ENCODE assay signal across 12 cellular contexts in the genomic region with DNA sequence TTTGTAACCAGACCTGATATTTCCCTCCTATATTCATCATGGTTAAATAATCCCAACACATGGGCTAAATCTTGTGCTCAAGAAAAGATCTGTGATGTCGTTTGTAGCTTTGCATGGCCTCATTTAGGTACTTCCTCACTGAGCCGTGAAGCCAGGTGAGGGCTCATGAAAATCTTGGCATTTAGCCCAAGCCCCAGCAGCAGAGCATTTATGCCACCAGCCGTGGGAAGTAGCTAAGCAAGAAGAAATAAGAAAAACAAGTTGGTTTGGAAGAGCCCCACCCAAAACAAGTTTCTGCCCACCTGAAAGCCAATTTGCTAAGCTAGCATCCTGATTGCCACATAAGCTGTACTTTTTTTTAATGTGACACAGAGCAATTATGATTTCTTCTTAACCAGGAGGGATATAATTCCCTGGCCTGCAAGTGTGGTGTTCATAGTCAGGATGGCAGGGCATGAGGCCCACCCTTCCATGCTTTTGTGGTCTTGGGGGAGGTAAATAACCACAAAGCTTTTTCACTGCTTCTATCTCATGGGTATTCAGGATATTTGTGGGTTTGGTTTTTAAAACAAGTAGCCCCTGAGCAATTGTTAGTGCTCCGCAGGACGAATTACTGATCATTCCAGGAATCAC. TPM values are rescaled to one million over a fixed set of nuclear protein-coding genes. Genes with fewer than 3 reads are reported as not detected.
A peak's percentile ranks its signal among the peaks of the same experiment; 100 is the strongest.
DNase-seq lines count a peak whose midpoint lies in the region; ATAC-seq lines count a peak whose summit lies in the region.
"Had no signal": no experiment of that assay in that cellular context is flagged by ENCODE, and none has a peak within 500 bp of the region (broad histone marks: within the 10 kb centered on the region; RNA-seq: fewer than 3 reads in every experiment).

No MANE protein-coding gene starts in this region.

- ATAC-seq in GM21526 (IDR thresholded peaks at IDR 0.05; ENCODE audit: low FRiP score, unreplicated experiment), result no peak

- DNase-seq in activated T-cell treated with anti-CD3 and anti-CD28 coated beads, Interleukin-2, amount 50 U/mL, for 1 hour, result peak; percentile 49
- no peak for DNase-seq in activated T-cell treated with anti-CD3 and anti-CD28 coated beads for 4 hours
- DNase-seq in NCI-H2171 (lab: John Stamatoyannopoulos, UW), result peak; percentile 72
- DNase-seq in activated CD8-positive, alpha-beta memory T cell treated with anti-CD3 and anti-CD28 coated beads, Interleukin-2, amount 50 U/mL, for 4 hours, result peak; percentile 29
- DNase-seq in renal cortical epithelial cell (ENCODE audit: low read depth), result peak; percentile 80
- DNase-seq in head of caudate nucleus, result no peak
- DNase-seq in DMS 273 (lab: John Stamatoyannopoulos, UW; ENCODE audit: unreplicated experiment), result no peak

- intact Hi-C loops in head of caudate nucleus (cut with DNase I), result no loop called here

RNA-seq across cellular contexts. Expression of a gene that starts 10.5 kb away (rescaled TPM):
- total RNA-seq in renal cortical epithelial cell, result not detected in 2 replicates
- total RNA-seq: dermis blood vessel endothelial cell; HT1080; left lung; T-helper 2 cell treated with Interferon-gamma antibody and Interleukin-4, amounts not matched to agents 100 ng/mL and 5 ng/mL, for 36 hours had no signal

RNA-seq across cellular contexts. Expression of a gene that starts 31.6 kb away (rescaled TPM):
- total RNA-seq in renal cortical epithelial cell, result 16.5 and 42.1 TPM in 2 replicates

RNA-seq across cellular contexts. Expression of a gene that starts 55.3 kb away (rescaled TPM):
- total RNA-seq in renal cortical epithelial cell, result 169 and 332 TPM in 2 replicates

Comparison
In these comparisons a context has a peak if more than half of its experiments do, and no peak if none do; other contexts are left out.
1. DNase-seq: peak in activated T-cell treated with anti-CD3 and anti-CD28 coated beads, Interleukin-2, amount 50 U/mL, for 1 hour (single experiment), NCI-H2171 (single experiment), activated CD8-positive, alpha-beta memory T cell treated with anti-CD3 and anti-CD28 coated beads, Interleukin-2, amount 50 U/mL, for 4 hours (single experiment) and renal cortical epithelial cell (single experiment); none in activated T-cell treated with anti-CD3 and anti-CD28 coated beads for 4 hours (single experiment), head of caudate nucleus (0 of 42) and DMS 273 (single experiment).